ENCODE assay signal across 18 cellular contexts in genomic region chr5:40915341-40915926, GRCh38. TPM values are rescaled to one million over a fixed set of nuclear protein-coding genes. Genes with fewer than 3 reads are reported as not detected.
A peak's percentile ranks its signal among the peaks of the same experiment; 100 is the strongest.
DNase-seq lines count a peak whose midpoint lies in the region; ATAC-seq and TF ChIP-seq lines count a peak whose summit lies in the region.
"Had no signal": no experiment of that assay in that cellular context is flagged by ENCODE, and none has a peak within 500 bp of the region (broad histone marks: within the 10 kb centered on the region; RNA-seq: fewer than 3 reads in every experiment).

No MANE protein-coding gene starts in this region.

- peak overlapping the region; percentile 84 for H2AFZ ChIP-seq in ACC112 (ENCODE audit: low read length, unreplicated experiment)

- no peaks in the 10 kb centered on the region for H3K36me3 ChIP-seq in ACC112 (ENCODE audit: insufficient read depth, low read length)
- H3K36me3 ChIP-seq in adrenal gland (replicated peaks in 1 of 2): no peaks in the 10 kb centered on the region
- no peaks in the 10 kb centered on the region for H3K36me3 ChIP-seq in muscle layer of duodenum (ENCODE audit: control insufficient read depth in 1 of 2, insufficient read depth in 2 of 2, low read length in 2 of 2)
- H3K36me3 ChIP-seq: BLaER1 treated with 17β-estradiol and CSF1 and Interleukin-3, amounts not matched to agents 10 nM and 100 nM had no signal

- intact Hi-C loops in adrenal gland (cut with DNase I): no loop called here
- intact Hi-C loops in Right ventricle myocardium superior (cut with DNase I): no loop called here

- H3K9me3 ChIP-seq in adrenal gland (replicated peaks in 1 of 3) (peaks cover 0 to 4% (median 0%) of the 10 kb centered on the region in 3 donors), muscle layer of duodenum (ENCODE audit: control insufficient read depth in 1 of 2, low read length in 2 of 2) (no peaks in the 10 kb centered on the region)
- H3K9me3 ChIP-seq: BLaER1 treated with 17β-estradiol and CSF1 and Interleukin-3, amounts not matched to agents 10 nM and 100 nM had no signal

- no peak for TF ChIP-seq POLR2A in adrenal gland (IDR thresholded peaks at IDR 0.05)

- ATAC-seq in Right ventricle myocardium superior (ENCODE audit: poor library complexity): peak; percentile 65

- H3K79me2 ChIP-seq in ACC112 (ENCODE audit: control insufficient read depth, insufficient read depth, low read length, unreplicated experiment): no peaks in the 10 kb centered on the region

- peak overlapping the region; percentile 71 for H3K4me3 ChIP-seq in ACC112 (ENCODE audit: low read depth, low read length)
- H3K4me3 ChIP-seq in adrenal gland: peak overlapping the region in 2 of 4 donors; percentile 14 to 46
- H3K4me3 ChIP-seq in muscle layer of duodenum (ENCODE audit: low read depth in 1 of 2, low read length in 2 of 2): peak overlapping the region; percentile 42
- H3K4me3 ChIP-seq: BLaER1 treated with 17β-estradiol and CSF1 and Interleukin-3, amounts not matched to agents 10 nM and 100 nM had no signal

- DNase-seq in adrenal gland (no peak), Right ventricle myocardium superior (no peak), NCI-H1417 (lab: John Stamatoyannopoulos, UW) (no peak), GM19240 (ENCODE audit: insufficient read length, low spot score) (no peak), G401 (ENCODE audit: low spot score) (no peak), foreskin melanocyte (no peak)
- DNase-seq: activated CD4-positive, alpha-beta memory T cell treated with anti-CD3 and anti-CD28 coated beads for 36 hours; activated naive CD4-positive, alpha-beta T cell treated with anti-CD3 and anti-CD28 coated beads for 36 hours; activated T-cell treated with anti-CD3 and anti-CD28 coated beads, Interleukin-2, amount 50 U/mL, for 1 hour; GOT3; NCI-H1417 treated with DMSO at 0.1 percent for 48 hours; NCI-H524 treated with DMSO at 0.1 percent for 48 hours; SHP77; stimulated activated naive CD4-positive, alpha-beta T cell; T-helper 1 cell had no signal

- H3K4me1 ChIP-seq in ACC112 (ENCODE audit: control insufficient read depth, insufficient read depth, low read length, unreplicated experiment) (peaks cover 17% of the 10 kb centered on the region), adrenal gland (replicated peaks in 1 of 2) (peaks cover 13 to 16% of the 10 kb centered on the region in 2 donors), muscle layer of duodenum (ENCODE audit: control insufficient read depth in 1 of 2, insufficient read depth in 2 of 2, low read length in 2 of 2) (no peaks in the 10 kb centered on the region)
- H3K4me1 ChIP-seq: BLaER1 treated with 17β-estradiol and CSF1 and Interleukin-3, amounts not matched to agents 10 nM and 100 nM had no signal

- in situ Hi-C loops in G401 (cut with HindIII; ENCODE audit: low sequenced_read_pairs): no loop called here

- H3K27me3 ChIP-seq in ACC112 (ENCODE audit: insufficient read depth, low read length) (no peaks in the 10 kb centered on the region), adrenal gland (no peaks in the 10 kb centered on the region), muscle layer of duodenum (ENCODE audit: low read depth, low read length) (no peaks in the 10 kb centered on the region)
- H3K27me3 ChIP-seq: BLaER1 treated with 17β-estradiol and CSF1 and Interleukin-3, amounts not matched to agents 10 nM and 100 nM had no signal

- H3K27ac ChIP-seq in ACC112 (ENCODE audit: low read depth, low read length): peak overlapping the region; percentile 79
- H3K27ac ChIP-seq in adrenal gland: peak overlapping the region in 4 of 5 donors; percentile 56 to 77 (median 68)
- peak overlapping the region; percentile 40 for H3K27ac ChIP-seq in muscle layer of duodenum (ENCODE audit: low read length)
- H3K27ac ChIP-seq: BLaER1 treated with 17β-estradiol and CSF1 and Interleukin-3, amounts not matched to agents 10 nM and 100 nM had no signal

- WGBS in adrenal gland, 4 donors: 18 to 27% (median 21%) methylated on average over 3 of the region's 3 CpGs

- TF ChIP-seq CTCF in adrenal gland (IDR thresholded peaks at IDR 0.05): no peak

RNA-seq across cellular contexts. Expression of gene C7, which starts 6.1 kb away (rescaled TPM):
- 1,000 to 10,000 TPM in 7 of 8 donors, 100 to 1,000 TPM in 1; 961 to 4,123 (median 2,189) TPM for total RNA-seq in adrenal gland
- polyA plus RNA-seq in adrenal gland: 1,000 to 10,000 TPM in 1 of 3 donors, 100 to 1,000 TPM in 2; 442 to 1,201 (median 740) TPM
- total RNA-seq in Right ventricle myocardium superior: 272 TPM
- not detected in 2 replicates for total RNA-seq in G401 (2014; rRNA removed; shearing (Covaris generic))
- total RNA-seq: activated CD4-positive, alpha-beta memory T cell treated with anti-CD3 and anti-CD28 coated beads for 36 hours; activated naive CD4-positive, alpha-beta T cell treated with anti-CD3 and anti-CD28 coated beads for 36 hours had no signal

Comparison
In these comparisons a context has a peak if more than half of its experiments do, and no peak if none do; other contexts are left out.
1. RNA of gene C7, which starts 6.1 kb away (total RNA-seq): 961 to 4,123 TPM in adrenal gland and 272 TPM in Right ventricle myocardium superior (single experiment); not detected in G401; every median in the first group is over 100 times any median in the second.
2. Peak in every context shown above with its lines, with median percentiles within 50 percentile points of each other: H3K27ac ChIP-seq.